In genomic region chr12:1984759-1985158, GRCh38 we compare ENCODE assay signal across 18 cellular contexts.
"Had no signal": no experiment of that assay in that cellular context is flagged by ENCODE, and none has a peak within 500 bp of the region (broad histone marks: within the 10 kb centered on the region; RNA-seq: fewer than 3 reads in every experiment).

No MANE protein-coding gene starts in this region.

- DNase-seq: effector memory CD8-positive, alpha-beta T cell; gastrocnemius medialis; heart right ventricle; hypothalamus; kidney glomerular epithelial cell; mesendoderm; naive B cell; occipital lobe; psoas muscle; sigmoid colon; stimulated activated CD4-positive, alpha-beta T cell treated with anti-CD3 and anti-CD28 coated beads, Interleukin-2, amount 100 ng/mL, for 24 hours; stimulated activated CD4-positive, alpha-beta T cell treated with anti-CD3 and anti-CD28 coated beads, Interleukin-4, amount 100 ng/mL, for 4 hours; stimulated activated naive CD4-positive, alpha-beta T cell; trophoblast cell had no signal

- H3K27ac ChIP-seq: epithelial cell of prostate, esophagus muscularis mucosa, gastrocnemius medialis, heart right ventricle, parathyroid adenoma, psoas muscle, sigmoid colon, skin epidermis had no signal

- H3K4me3 ChIP-seq: esophagus muscularis mucosa, gastrocnemius medialis, heart right ventricle, psoas muscle, sigmoid colon, skin epidermis had no signal

- H2AFZ ChIP-seq: parathyroid adenoma had no signal

- H3K4me1 ChIP-seq: gastrocnemius medialis, parathyroid adenoma, psoas muscle had no signal

- ATAC-seq: effector memory CD8-positive, alpha-beta T cell; gastrocnemius medialis; heart right ventricle; psoas muscle had no signal

- H3K9ac ChIP-seq: parathyroid adenoma had no signal

- H3K27me3 ChIP-seq: esophagus muscularis mucosa, gastrocnemius medialis, heart right ventricle, sigmoid colon had no signal
